Comparison of ENCODE assay signal across 9 cellular contexts in the genomic region with DNA sequence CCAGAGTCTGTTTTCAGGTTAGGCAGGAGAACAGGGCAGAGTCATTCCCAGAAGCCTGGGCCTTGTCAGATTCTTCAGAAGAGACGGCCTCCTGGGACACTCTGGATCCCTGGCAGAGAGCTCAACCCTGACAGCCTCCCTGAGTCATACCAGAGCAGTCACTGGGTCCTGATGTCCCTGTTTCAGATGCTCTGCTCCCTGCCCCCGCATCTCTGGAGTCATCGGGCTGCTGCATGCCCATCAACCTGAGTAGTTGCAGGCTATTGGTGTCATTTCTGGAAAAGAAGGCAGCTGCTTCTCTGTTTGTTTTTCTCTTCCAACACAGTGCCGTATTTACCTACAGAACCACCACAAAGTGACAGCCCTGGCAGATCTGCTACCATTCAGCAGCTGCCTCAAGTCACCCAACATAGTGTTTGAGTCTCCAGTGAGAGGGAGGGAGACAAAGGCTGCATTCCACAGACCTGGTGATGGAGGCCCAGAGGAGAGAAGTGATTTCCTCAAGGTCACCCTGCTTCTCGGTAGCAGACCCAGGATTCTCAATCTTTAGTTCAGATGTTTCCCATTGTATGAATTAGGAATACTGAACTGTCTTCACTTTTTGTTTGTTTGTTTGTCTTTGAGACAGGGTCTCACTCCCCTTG.
DNase-seq lines count a peak whose midpoint lies in the region; ATAC-seq, FAIRE-seq and TF ChIP-seq lines count a peak whose summit lies in the region.
"Had no signal": no experiment of that assay in that cellular context is flagged by ENCODE, and none has a peak within 500 bp of the region (broad histone marks: within the 10 kb centered on the region; RNA-seq: fewer than 3 reads in every experiment).

No MANE protein-coding gene starts in this region.

- WGBS in small intestine, 3 donors = 41 to 55% (median 47%) methylated on average over 5 of the region's 5 CpGs

- no peaks in the 10 kb centered on the region for H3K27me3 ChIP-seq in rectal smooth muscle tissue (ENCODE audit: control insufficient read depth, insufficient read depth, low read length)
- no peaks in the 10 kb centered on the region for H3K27me3 ChIP-seq in small intestine (ENCODE audit: control insufficient read depth in 2 of 2, insufficient read depth in 2 of 2, low read length in 2 of 2)
- H3K27me3 ChIP-seq in left lung = no peaks in the 10 kb centered on the region

- no peaks in the 10 kb centered on the region for H3K9me3 Mint-ChIP-seq in activated naive CD8-positive, alpha-beta T cell treated with anti-CD3 and anti-CD28 coated beads, Interleukin-2, amount 50 U/mL, for 24 hours
- H3K9me3 Mint-ChIP-seq in activated naive CD8-positive, alpha-beta T cell treated with anti-CD3 and anti-CD28 coated beads for 36 hours = no peaks in the 10 kb centered on the region

- no peak overlapping the region for H3K4me3 Mint-ChIP-seq in activated naive CD8-positive, alpha-beta T cell treated with anti-CD3 and anti-CD28 coated beads, Interleukin-2, amount 50 U/mL, for 24 hours
- no peak overlapping the region for H3K4me3 Mint-ChIP-seq in activated naive CD8-positive, alpha-beta T cell treated with anti-CD3 and anti-CD28 coated beads for 36 hours
- H3K4me3 Mint-ChIP-seq: B cell had no signal

- H3K9ac ChIP-seq in rectal smooth muscle tissue (ENCODE audit: low read length) = no peak overlapping the region

- TF ChIP-seq CTCF in left lung (IDR thresholded peaks at IDR 0.05) = no peak

- peaks cover 4% of the 10 kb centered on the region for H3K4me1 Mint-ChIP-seq in activated naive CD8-positive, alpha-beta T cell treated with anti-CD3 and anti-CD28 coated beads, Interleukin-2, amount 50 U/mL, for 24 hours
- no peaks in the 10 kb centered on the region for H3K4me1 Mint-ChIP-seq in activated naive CD8-positive, alpha-beta T cell treated with anti-CD3 and anti-CD28 coated beads for 36 hours

- no peak for FAIRE-seq in small intestine (lab: Jason Lieb, UNC)

- H3K9me3 ChIP-seq in small intestine (ENCODE audit: control insufficient read depth, low read depth) = no peaks in the 10 kb centered on the region
- H3K9me3 ChIP-seq in left lung = no peaks in the 10 kb centered on the region

- intact Hi-C loops in left lung (cut with DNase I) = no loop called here

- H3K36me3 ChIP-seq in rectal smooth muscle tissue (ENCODE audit: control insufficient read depth, insufficient read depth, low read length) (no peaks in the 10 kb centered on the region), small intestine (ENCODE audit: control insufficient read depth in 2 of 2, insufficient read depth in 2 of 2, low read length in 2 of 2) (no peaks in the 10 kb centered on the region), left lung (no peaks in the 10 kb centered on the region)

- peak overlapping the region; percentile 60 for H3K27ac ChIP-seq in rectal smooth muscle tissue (ENCODE audit: low read depth, low read length)
- H3K27ac ChIP-seq in small intestine (ENCODE audit: low read depth in 1 of 2, low read length in 1 of 2) = no peak overlapping the region
- no peak overlapping the region for H3K27ac ChIP-seq in left lung

- ATAC-seq in activated naive CD8-positive, alpha-beta T cell treated with anti-CD3 and anti-CD28 coated beads, Interleukin-2, amount 50 U/mL, for 24 hours = peak; percentile 24
- no peak for ATAC-seq in left lung

- H3K4me3 ChIP-seq in rectal smooth muscle tissue (ENCODE audit: low read length) = no peak overlapping the region
- no peak overlapping the region for H3K4me3 ChIP-seq in small intestine (ENCODE audit: low read depth in 1 of 2, low read length in 2 of 2)
- H3K4me3 ChIP-seq in left lung = no peak overlapping the region

- H3K27me3 Mint-ChIP-seq in activated naive CD8-positive, alpha-beta T cell treated with anti-CD3 and anti-CD28 coated beads, Interleukin-2, amount 50 U/mL, for 24 hours = no peaks in the 10 kb centered on the region
- H3K27me3 Mint-ChIP-seq in activated naive CD8-positive, alpha-beta T cell treated with anti-CD3 and anti-CD28 coated beads for 36 hours = no peaks in the 10 kb centered on the region
- H3K27me3 Mint-ChIP-seq: B cell had no signal

- H3K36me3 Mint-ChIP-seq in activated naive CD8-positive, alpha-beta T cell treated with anti-CD3 and anti-CD28 coated beads, Interleukin-2, amount 50 U/mL, for 24 hours (ENCODE audit: low read depth) = no peaks in the 10 kb centered on the region
- no peaks in the 10 kb centered on the region for H3K36me3 Mint-ChIP-seq in activated naive CD8-positive, alpha-beta T cell treated with anti-CD3 and anti-CD28 coated beads for 36 hours

- no peak overlapping the region for H3K27ac Mint-ChIP-seq in activated naive CD8-positive, alpha-beta T cell treated with anti-CD3 and anti-CD28 coated beads, Interleukin-2, amount 50 U/mL, for 24 hours
- no peak overlapping the region for H3K27ac Mint-ChIP-seq in activated naive CD8-positive, alpha-beta T cell treated with anti-CD3 and anti-CD28 coated beads for 36 hours
- H3K27ac Mint-ChIP-seq: B cell had no signal

- no peak for DNase-seq in activated naive CD8-positive, alpha-beta T cell treated with anti-CD3 and anti-CD28 coated beads, Interleukin-2, amount 50 U/mL, for 24 hours
- DNase-seq in activated naive CD8-positive, alpha-beta T cell treated with anti-CD3 and anti-CD28 coated beads for 36 hours = no peak
- DNase-seq in LHCN-M2 (ENCODE audit: low read depth) = peak; percentile 19
- DNase-seq in astrocyte of the hippocampus (ENCODE audit: low read depth, low spot score) = peak; percentile 32
- DNase-seq in small intestine = no peak
- DNase-seq in NCI-H2227 treated with DMSO at 0.1 percent for 48 hours (lab: John Stamatoyannopoulos, UW) = no peak
- no peak for DNase-seq in left lung

- peaks cover 5% of the 10 kb centered on the region for H3K4me1 ChIP-seq in rectal smooth muscle tissue (ENCODE audit: control insufficient read depth, insufficient read depth, low read length)
- peaks cover 0 to 2% of the 10 kb centered on the region in 2 donors for H3K4me1 ChIP-seq in small intestine (ENCODE audit: control insufficient read depth in 2 of 2, insufficient read depth in 1 of 2, low read depth in 1 of 2, low read length in 1 of 2)
- no peaks in the 10 kb centered on the region for H3K4me1 ChIP-seq in left lung

Comparison
In these comparisons a context has a peak if more than half of its experiments do, and no peak if none do; other contexts are left out.
1. DNase-seq: peak in LHCN-M2 (single experiment) and astrocyte of the hippocampus (single experiment); none in activated naive CD8-positive, alpha-beta T cell treated with anti-CD3 and anti-CD28 coated beads, Interleukin-2, amount 50 U/mL, for 24 hours (single experiment), activated naive CD8-positive, alpha-beta T cell treated with anti-CD3 and anti-CD28 coated beads for 36 hours (single experiment), small intestine (single experiment), NCI-H2227 treated with DMSO at 0.1 percent for 48 hours (single experiment) and left lung (0 of 2).